In the genomic region with DNA sequence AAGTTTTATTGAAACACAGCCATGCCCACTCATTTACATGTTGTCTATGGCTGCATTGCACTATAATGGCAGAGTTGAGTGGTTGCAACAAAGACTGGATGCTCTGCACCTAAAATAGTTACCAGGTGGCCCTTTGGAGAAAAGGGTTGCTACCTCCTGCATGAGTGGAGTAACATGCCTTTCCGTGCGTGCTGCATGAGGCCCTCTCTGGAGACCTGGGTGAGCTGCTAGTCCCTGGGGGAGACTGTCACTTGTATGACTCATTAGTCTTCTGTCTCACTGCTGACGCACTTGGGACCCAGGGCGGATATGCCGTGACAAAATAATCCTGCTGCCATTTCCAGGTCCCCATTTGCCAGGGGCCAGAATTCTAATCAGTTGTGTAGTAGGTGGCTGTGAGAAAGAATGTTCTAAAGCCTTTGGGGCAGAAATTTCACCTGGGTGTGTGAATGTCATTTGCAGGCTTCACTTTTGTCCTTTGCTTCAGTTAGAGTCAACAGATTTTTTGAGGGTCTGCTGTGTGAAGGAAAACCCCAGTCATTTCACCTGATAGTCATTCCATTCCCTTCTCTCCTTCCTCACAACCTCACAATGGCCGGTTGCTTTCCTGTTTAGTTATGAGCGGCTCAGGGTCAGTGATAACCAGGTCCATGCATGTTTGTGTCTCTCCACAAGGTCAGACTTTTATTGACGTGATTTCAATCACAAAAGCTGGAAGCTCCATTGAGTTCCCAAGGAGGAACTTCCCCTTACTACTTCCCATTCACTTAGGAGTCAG, we compare ENCODE assay signal across 13 cellular contexts.
A peak's percentile ranks its signal among the peaks of the same experiment; 100 is the strongest.
DNase-seq lines count a peak whose midpoint lies in the region; ATAC-seq and TF ChIP-seq lines count a peak whose summit lies in the region.
"Had no signal": no experiment of that assay in that cellular context is flagged by ENCODE, and none has a peak within 500 bp of the region (broad histone marks: within the 10 kb centered on the region; RNA-seq: fewer than 3 reads in every experiment).

No MANE protein-coding gene starts in this region.

- 93% methylated on average over 8 of the region's 8 CpGs for WGBS in prostate gland

- peak; percentile 90 for ATAC-seq in GM21529 (IDR thresholded peaks at IDR 0.05; ENCODE audit: unreplicated experiment)
- peak; percentile 70 for ATAC-seq in Panc1
- ATAC-seq in left lobe of liver = peak; percentile 35

- no peak for TF ChIP-seq CTCF in Panc1 (IDR thresholded peaks at IDR 0.05)
- no peak for TF ChIP-seq CTCF in prostate gland (IDR thresholded peaks at IDR 0.05)

- TF ChIP-seq POLR2A in prostate gland (IDR thresholded peaks at IDR 0.05) = no peak

- POLR2A ChIA-PET in Panc1 (lab: Charles Lee) = no interaction called here

- intact Hi-C loops in Panc1 (cut with micrococcal nuclease; ENCODE audit: unreplicated experiment) (no loop called here), posterior cingulate gyrus (cut with DNase I) (no loop called here), prostate gland (cut with DNase I) (no loop called here)

- peak overlapping the region; percentile 8; the same call in 1 of the 2 replicates for H3K27ac ChIP-seq in Panc1 (ENCODE audit: low read length)
- no peak overlapping the region for H3K27ac ChIP-seq in prostate gland

- in situ Hi-C loops in Panc1 (cut with HindIII; ENCODE audit: low pct_unique_long_range_greater_than_20kb, low sequenced_read_pairs) = no loop called here

- no peak overlapping the region for H3K4me3 ChIP-seq in Panc1 (ENCODE audit: low read depth in 2 of 2, low read length in 2 of 2)
- H3K4me3 ChIP-seq in prostate gland = no peak overlapping the region

- peaks cover 35% of the 10 kb centered on the region for H3K4me1 ChIP-seq in Panc1 (ENCODE audit: control insufficient read depth, insufficient read depth, low read length)
- H3K4me1 ChIP-seq in prostate gland (replicated peaks) = no peaks in the 10 kb centered on the region

- peak; percentile 83 for DNase-seq in Daoy (ENCODE audit: low read depth)
- DNase-seq in Panc1 (ENCODE audit: low read depth, low spot score) = peak; percentile 70
- peak; percentile 42 for DNase-seq in left lobe of liver (ENCODE audit: low spot score)
- no peak for DNase-seq in posterior cingulate gyrus
- DNase-seq in NK-92 treated with Interleukin-12 subunit alpha and Interleukin-12 subunit beta, amount 100 ng/mL, for 24 hours (lab: John Stamatoyannopoulos, UW) = no peak
- DNase-seq in middle frontal gyrus (ENCODE audit: extremely low spot score, low spot score) = no peak
- DNase-seq in prostate gland (ENCODE audit: low spot score) = no peak
- DNase-seq: amygdala; NCI-H510A; stimulated activated CD4-positive, alpha-beta T cell treated with anti-CD3 and anti-CD28 coated beads, Interleukin-2, amount 100 ng/mL, for 24 hours; T-helper 1 cell had no signal

- no TSS peak for BruUV-seq in Panc1 (replicated peaks; lab: Mats Ljungman, UMichigan)

- H3K27me3 ChIP-seq in Panc1 (ENCODE audit: control insufficient read depth, insufficient read depth, low read length) (no peaks in the 10 kb centered on the region), prostate gland (replicated peaks; ENCODE audit: insufficient read depth) (no peaks in the 10 kb centered on the region)

- CTCF ChIA-PET in Panc1 (lab: Charles Lee) = no interaction called here

- H3K36me3 ChIP-seq in Panc1 (ENCODE audit: control insufficient read depth, insufficient read depth, low read length) (no peaks in the 10 kb centered on the region), prostate gland (no peaks in the 10 kb centered on the region)

- H3K9me3 ChIP-seq in Panc1 (ENCODE audit: control insufficient read depth, insufficient read depth, low read depth, low read length) (no peaks in the 10 kb centered on the region), prostate gland (no peaks in the 10 kb centered on the region)
- H3K9me3 ChIP-seq: Caco-2 had no signal

Comparison
In these comparisons a context has a peak if more than half of its experiments do, and no peak if none do; other contexts are left out.
1. DNase-seq: peak in Daoy (single experiment), Panc1 (single experiment) and left lobe of liver (single experiment); none in posterior cingulate gyrus (0 of 10), NK-92 treated with Interleukin-12 subunit alpha and Interleukin-12 subunit beta, amount 100 ng/mL, for 24 hours (single experiment), middle frontal gyrus (single experiment) and prostate gland (single experiment).
2. ATAC-seq: peak in every context shown above with its lines; median percentile 90 in GM21529; 70 in Panc1; 35 in left lobe of liver.